ENCODE assay signal across 27 cellular contexts in the genomic region with DNA sequence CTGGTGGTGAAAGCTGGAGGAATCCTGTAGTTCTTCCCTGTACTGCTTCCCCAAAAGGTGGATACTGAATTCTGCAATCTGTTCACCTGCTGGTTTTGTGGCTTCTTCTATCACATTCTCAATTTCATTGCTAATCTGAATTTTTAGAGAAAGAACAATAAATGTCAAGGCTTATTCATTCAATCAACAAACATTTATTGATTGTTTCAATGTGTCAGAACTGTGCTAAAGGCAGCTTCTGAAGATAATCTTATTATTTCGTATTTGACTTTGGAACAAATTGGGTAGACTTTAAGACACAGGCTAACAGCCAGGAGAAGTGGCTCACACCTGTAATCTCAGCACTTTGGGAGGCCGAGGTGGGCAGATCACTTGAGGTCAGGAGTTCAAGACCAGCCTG.
"Had no signal": no experiment of that assay in that cellular context is flagged by ENCODE, and none has a peak within 500 bp of the region (broad histone marks: within the 10 kb centered on the region; RNA-seq: fewer than 3 reads in every experiment).

No MANE protein-coding gene starts in this region.

- H3K27ac ChIP-seq: stomach, suprapubic skin, testis, tibial nerve, transverse colon, upper lobe of left lung, upper lobe of right lung, uterus, vagina had no signal

- ATAC-seq: stimulated activated effector memory CD8-positive, alpha-beta T cell treated with anti-CD3 and anti-CD28 coated beads, Interleukin-12 subunit alpha, Interleukin-12 subunit beta, amount 100 ng/mL, for 72 hours; stimulated activated memory B cell treated with anti-CD40 and anti-IgM and Interleukin-4, amounts not matched to agents 10 μg/mL and 1 μg/mL and 100 μg/mL, for 72 hours; stimulated activated naive B cell treated with anti-CD40 and anti-IgM and Interleukin-4, amounts not matched to agents 10 μg/mL and 1 μg/mL and 100 μg/mL, for 72 hours; stimulated activated naive CD8-positive, alpha-beta T cell treated with anti-CD3 and anti-CD28 coated beads, Interleukin-15, amount 100 ng/mL, for 72 hours; stimulated activated naive CD8-positive, alpha-beta T cell treated with anti-CD3 and anti-CD28 coated beads, Interleukin-15, Interleukin-2, amounts not matched to agents 100 U/mL and 50 U/mL, for 24 hours; upper lobe of right lung had no signal

- H3K4me1 ChIP-seq: suprapubic skin, testis, tibial nerve, transverse colon, upper lobe of left lung, upper lobe of right lung, uterus, vagina had no signal

- H3K9me3 Mint-ChIP-seq: stimulated activated effector memory CD8-positive, alpha-beta T cell treated with anti-CD3 and anti-CD28 coated beads, Interleukin-12 subunit alpha, Interleukin-12 subunit beta, amount 100 ng/mL, for 72 hours; stimulated activated memory B cell treated with anti-CD40 and anti-IgM and Interleukin-4, amounts not matched to agents 10 μg/mL and 1 μg/mL and 100 μg/mL, for 72 hours; stimulated activated naive B cell treated with anti-CD40 and anti-IgM and Interleukin-4, amounts not matched to agents 10 μg/mL and 1 μg/mL and 100 μg/mL, for 72 hours; stimulated activated naive CD8-positive, alpha-beta T cell treated with anti-CD3 and anti-CD28 coated beads, Interleukin-15, amount 100 ng/mL, for 72 hours; stimulated activated naive CD8-positive, alpha-beta T cell treated with anti-CD3 and anti-CD28 coated beads, Interleukin-15, Interleukin-2, amounts not matched to agents 100 ng/mL and 50 ng/mL, for 24 hours; type B pancreatic cell had no signal

- H3K27me3 ChIP-seq: stomach, suprapubic skin, testis, tibial artery, tibial nerve, transverse colon, upper lobe of left lung, upper lobe of right lung, uterus, vagina had no signal

- H3K4me3 Mint-ChIP-seq: stimulated activated effector memory CD8-positive, alpha-beta T cell treated with anti-CD3 and anti-CD28 coated beads, Interleukin-12 subunit alpha, Interleukin-12 subunit beta, amount 100 ng/mL, for 72 hours; stimulated activated memory B cell treated with anti-CD40 and anti-IgM and Interleukin-4, amounts not matched to agents 10 μg/mL and 1 μg/mL and 100 μg/mL, for 72 hours; stimulated activated naive B cell treated with anti-CD40 and anti-IgM and Interleukin-4, amounts not matched to agents 10 μg/mL and 1 μg/mL and 100 μg/mL, for 72 hours; stimulated activated naive CD8-positive, alpha-beta T cell treated with anti-CD3 and anti-CD28 coated beads, Interleukin-15, amount 100 ng/mL, for 72 hours; stimulated activated naive CD8-positive, alpha-beta T cell treated with anti-CD3 and anti-CD28 coated beads, Interleukin-15, Interleukin-2, amounts not matched to agents 100 ng/mL and 50 ng/mL, for 24 hours; type B pancreatic cell had no signal

- H3K36me3 ChIP-seq: stomach, suprapubic skin, thoracic aorta, tibial artery, transverse colon, upper lobe of left lung, upper lobe of right lung, uterus, vagina had no signal

- H3K27me3 Mint-ChIP-seq: stimulated activated memory B cell treated with anti-CD40 and anti-IgM and Interleukin-4, amounts not matched to agents 10 μg/mL and 1 μg/mL and 100 μg/mL, for 72 hours; stimulated activated naive B cell treated with anti-CD40 and anti-IgM and Interleukin-4, amounts not matched to agents 10 μg/mL and 1 μg/mL and 100 μg/mL, for 72 hours; stimulated activated naive CD8-positive, alpha-beta T cell treated with anti-CD3 and anti-CD28 coated beads, Interleukin-15, amount 100 ng/mL, for 72 hours; stimulated activated naive CD8-positive, alpha-beta T cell treated with anti-CD3 and anti-CD28 coated beads, Interleukin-15, Interleukin-2, amounts not matched to agents 100 ng/mL and 50 ng/mL, for 24 hours; type B pancreatic cell had no signal

- H3K4me3 ChIP-seq: stomach, suprapubic skin, testis, thoracic aorta, tibial artery, tibial nerve, transverse colon, upper lobe of left lung, upper lobe of right lung, uterus, vagina had no signal

- H3K4me1 Mint-ChIP-seq: stimulated activated effector memory CD8-positive, alpha-beta T cell treated with anti-CD3 and anti-CD28 coated beads, Interleukin-12 subunit alpha, Interleukin-12 subunit beta, amount 100 ng/mL, for 72 hours; stimulated activated memory B cell treated with anti-CD40 and anti-IgM and Interleukin-4, amounts not matched to agents 10 μg/mL and 1 μg/mL and 100 μg/mL, for 72 hours; stimulated activated naive B cell treated with anti-CD40 and anti-IgM and Interleukin-4, amounts not matched to agents 10 μg/mL and 1 μg/mL and 100 μg/mL, for 72 hours; stimulated activated naive CD8-positive, alpha-beta T cell treated with anti-CD3 and anti-CD28 coated beads, Interleukin-15, amount 100 ng/mL, for 72 hours had no signal

- H3K27ac Mint-ChIP-seq: stimulated activated effector memory CD8-positive, alpha-beta T cell treated with anti-CD3 and anti-CD28 coated beads, Interleukin-12 subunit alpha, Interleukin-12 subunit beta, amount 100 ng/mL, for 72 hours; stimulated activated memory B cell treated with anti-CD40 and anti-IgM and Interleukin-4, amounts not matched to agents 10 μg/mL and 1 μg/mL and 100 μg/mL, for 72 hours; stimulated activated naive B cell treated with anti-CD40 and anti-IgM and Interleukin-4, amounts not matched to agents 10 μg/mL and 1 μg/mL and 100 μg/mL, for 72 hours; stimulated activated naive CD8-positive, alpha-beta T cell treated with anti-CD3 and anti-CD28 coated beads, Interleukin-15, amount 100 ng/mL, for 72 hours; stimulated activated naive CD8-positive, alpha-beta T cell treated with anti-CD3 and anti-CD28 coated beads, Interleukin-15, Interleukin-2, amounts not matched to agents 100 ng/mL and 50 ng/mL, for 24 hours; type B pancreatic cell had no signal

- H3K36me3 Mint-ChIP-seq: stimulated activated effector memory CD8-positive, alpha-beta T cell treated with anti-CD3 and anti-CD28 coated beads, Interleukin-12 subunit alpha, Interleukin-12 subunit beta, amount 100 ng/mL, for 72 hours; type B pancreatic cell had no signal

- DNase-seq: stimulated activated CD4-positive, alpha-beta T cell treated with anti-CD3 and anti-CD28 coated beads, Interleukin-2, amount 100 ng/mL, for 48 hours; stimulated activated CD4-positive, alpha-beta T cell treated with anti-CD3 and anti-CD28 coated beads, Interleukin-4, amount 100 ng/mL, for 1 hour; stimulated activated CD4-positive, alpha-beta T cell treated with anti-CD3 and anti-CD28 coated beads, Interleukin-4, amount 100 ng/mL, for 24 hours; stimulated activated CD4-positive, alpha-beta T cell treated with anti-CD3 and anti-CD28 coated beads, Interleukin-4, amount 100 ng/mL, for 4 hours; stimulated activated CD8-positive, alpha-beta memory T cell treated with anti-CD3 and anti-CD28 coated beads, Interleukin-4, amount 100 ng/mL, for 48 hours; stimulated activated naive B cell treated with anti-CD40 and anti-IgM and Interleukin-4, amounts not matched to agents 10 μg/mL and 1 μg/mL and 100 μg/mL, for 72 hours; stimulated activated naive CD4-positive, alpha-beta T cell; stimulated activated naive CD4-positive, alpha-beta T cell treated with Interleukin-2 at 50 U/mL for 16 hours; stimulated activated naive CD8-positive, alpha-beta T cell treated with anti-CD3 and anti-CD28 coated beads, Interleukin-15, amount 100 ng/mL, for 72 hours; stimulated activated naive CD8-positive, alpha-beta T cell treated with anti-CD3 and anti-CD28 coated beads, Interleukin-15, Interleukin-2, amounts not matched to agents 100 U/mL and 50 U/mL, for 24 hours; stomach; substantia nigra; testis; tibial artery; transverse colon; trophoblast cell; upper lobe of left lung; upper lobe of right lung; uterus had no signal

- H3K9me3 ChIP-seq: stomach, suprapubic skin, testis, thoracic aorta, tibial artery, tibial nerve, transverse colon, upper lobe of left lung, upper lobe of right lung, uterus, vagina had no signal
